ENCODE assay signal across 8 cellular contexts in genomic region chr17:57603978-57604377, GRCh38.
DNase-seq lines count a peak whose midpoint lies in the region; ATAC-seq and TF ChIP-seq lines count a peak whose summit lies in the region.

No MANE protein-coding gene starts in this region.

- H3K9me2 ChIP-seq in GM23338 (ENCODE audit: insufficient read depth), result no peaks in the 10 kb centered on the region

- H3K4me3 Mint-ChIP-seq in activated CD4-positive, alpha-beta memory T cell treated with anti-CD3 and anti-CD28 coated beads for 36 hours, result peak overlapping the region; percentile 28
- H3K4me3 Mint-ChIP-seq in GM23338, result no peak overlapping the region

- no peaks in the 10 kb centered on the region for H3K36me3 ChIP-seq in right atrium auricular region
- no peaks in the 10 kb centered on the region for H3K36me3 ChIP-seq in GM23338 (ENCODE audit: insufficient read depth)

- POLR2A ChIA-PET in activated CD4-positive, alpha-beta memory T cell treated with anti-CD3 and anti-CD28 coated beads for 36 hours (lab: Charles Lee), result interaction anchor here (0.6 to 1.0 kb wide), 2 partner anchors 28 to 347 kb away, joined by 3 to 4 read pairs; no protein-coding TSS in a partner anchor

- H3K4me1 ChIP-seq in right atrium auricular region (peaks cover 0 to 38% of the 10 kb centered on the region in 2 donors), GM23338 (ENCODE audit: insufficient read depth) (peaks cover 3% of the 10 kb centered on the region; the same call in 1 of the 2 replicates)

- no peaks in the 10 kb centered on the region for H3F3A ChIP-seq in GM23338 (replicated peaks; ENCODE audit: low read depth)

- no peaks in the 10 kb centered on the region; the same call in 1 of the 2 replicates for H4K20me1 ChIP-seq in GM23338 (replicated peaks; ENCODE audit: insufficient read depth)

- no peak overlapping the region for H2AFZ ChIP-seq in GM23338

- H3K27ac ChIP-seq in right atrium auricular region (peak overlapping the region; percentile 79 to 81), GM23338 (ENCODE audit: low read depth) (no peak overlapping the region)

- CTCF ChIA-PET in activated CD4-positive, alpha-beta memory T cell treated with anti-CD3 and anti-CD28 coated beads for 36 hours (lab: Charles Lee), result interaction anchor here (1.0 to 10.6 kb wide), 3 partner anchors 52 to 179 kb away, joined by 3 to 144 read pairs (median 4); no protein-coding TSS in a partner anchor

- no peak overlapping the region for H3K4me3 ChIP-seq in right atrium auricular region
- H3K4me3 ChIP-seq in GM23338, result no peak overlapping the region

- H3K9me3 Mint-ChIP-seq in activated CD4-positive, alpha-beta memory T cell treated with anti-CD3 and anti-CD28 coated beads for 36 hours, result no peaks in the 10 kb centered on the region
- no peaks in the 10 kb centered on the region for H3K9me3 Mint-ChIP-seq in GM23338

- ATAC-seq in GM21367 (IDR thresholded peaks at IDR 0.05; ENCODE audit: unreplicated experiment) (peak; percentile 35), GM23338 (no peak)

- intact Hi-C loops in activated CD4-positive, alpha-beta memory T cell treated with anti-CD3 and anti-CD28 coated beads for 36 hours (cut with micrococcal nuclease), result loop anchor here (1.0 to 5.0 kb wide), 6 partner anchors 42 to 347 kb away; partner anchors contain the start of gene MSI2

- no peaks in the 10 kb centered on the region for H3K27me3 ChIP-seq in right atrium auricular region
- no peaks in the 10 kb centered on the region for H3K27me3 ChIP-seq in GM23338 (ENCODE audit: insufficient read depth)

- H3K79me2 ChIP-seq in GM23338 (replicated peaks; ENCODE audit: insufficient read depth), result no peaks in the 10 kb centered on the region

- DNase-seq in NAMALWA (ENCODE audit: low spot score), result peak; percentile 92
- DNase-seq in activated CD4-positive, alpha-beta memory T cell treated with anti-CD3 and anti-CD28 coated beads for 36 hours, result peak; percentile 87
- DNase-seq in right atrium auricular region (ENCODE audit: low spot score), result no peak
- peak; percentile 37 for DNase-seq in stimulated activated CD8-positive, alpha-beta memory T cell treated with anti-CD3 and anti-CD28 coated beads, Interleukin-4, amount 100 ng/mL, for 24 hours (ENCODE audit: low read depth)
- DNase-seq in LoVo (ENCODE audit: low spot score), result no peak
- no peak for DNase-seq in GM23338 (ENCODE audit: low spot score)
- DNase-seq in epidermal melanocyte (ENCODE audit: insufficient read length, low spot score), result no peak

- no peaks in the 10 kb centered on the region for H3K36me3 Mint-ChIP-seq in activated CD4-positive, alpha-beta memory T cell treated with anti-CD3 and anti-CD28 coated beads for 36 hours
- H3K36me3 Mint-ChIP-seq in GM23338 (ENCODE audit: low read depth), result no peaks in the 10 kb centered on the region

- H3K27ac Mint-ChIP-seq in activated CD4-positive, alpha-beta memory T cell treated with anti-CD3 and anti-CD28 coated beads for 36 hours, result peak overlapping the region; percentile 95
- no peak overlapping the region for H3K27ac Mint-ChIP-seq in GM23338

- TF ChIP-seq CTCF in right atrium auricular region (IDR thresholded peaks at IDR 0.05), result no peak
- TF ChIP-seq CTCF in GM23338 (conservative IDR thresholded peaks at IDR 0.05; ENCODE audit: low read depth in 2 of 2), result no peak

- no peaks in the 10 kb centered on the region for H3K9me3 ChIP-seq in right atrium auricular region

- no peak overlapping the region for H3K4me2 ChIP-seq in GM23338

- peaks cover 93% of the 10 kb centered on the region for H3K4me1 Mint-ChIP-seq in activated CD4-positive, alpha-beta memory T cell treated with anti-CD3 and anti-CD28 coated beads for 36 hours (ENCODE audit: low read depth)
- H3K4me1 Mint-ChIP-seq in GM23338, result peaks cover 33% of the 10 kb centered on the region

- no peaks in the 10 kb centered on the region for H3K27me3 Mint-ChIP-seq in activated CD4-positive, alpha-beta memory T cell treated with anti-CD3 and anti-CD28 coated beads for 36 hours
- peaks cover 8% of the 10 kb centered on the region for H3K27me3 Mint-ChIP-seq in GM23338 (ENCODE audit: insufficient read depth, low read depth, poor library complexity)

TF ChIP-seq in GM23338, 12 proteins besides CTCF, POLR2A, EP300 and RAD21:
- no peak for TF ChIP-seq CREB1 (CRISPR knock-in tag; IDR thresholded peaks at IDR 0.05; ENCODE audit: low read depth)
- TF ChIP-seq NANOG (IDR thresholded peaks at IDR 0.05; ENCODE audit: borderline replicate concordance), result no peak
- no peak for TF ChIP-seq ZNF331 (CRISPR knock-in tag; IDR thresholded peaks at IDR 0.05; ENCODE audit: low read depth)
- TF ChIP-seq JUNB (IDR thresholded peaks at IDR 0.05; ENCODE audit: unreplicated experiment), result no peak
- TF ChIP-seq EZH2phosphoT487 (IDR thresholded peaks at IDR 0.05; ENCODE audit: unreplicated experiment), result no peak
- no peak for TF ChIP-seq REST (IDR thresholded peaks at IDR 0.05; ENCODE audit: unreplicated experiment)

Comparison
In these comparisons a context has a peak if more than half of its experiments do, and no peak if none do; other contexts are left out.
1. DNase-seq: peak in NAMALWA (single experiment), activated CD4-positive, alpha-beta memory T cell treated with anti-CD3 and anti-CD28 coated beads for 36 hours (single experiment) and stimulated activated CD8-positive, alpha-beta memory T cell treated with anti-CD3 and anti-CD28 coated beads, Interleukin-4, amount 100 ng/mL, for 24 hours (single experiment); none in right atrium auricular region (single experiment), LoVo (single experiment), GM23338 (single experiment) and epidermal melanocyte (single experiment).